ENCODE assay signal across 24 cellular contexts in genomic region chr14:84323963-84324362, GRCh38.
A peak's percentile ranks its signal among the peaks of the same experiment; 100 is the strongest.
DNase-seq lines count a peak whose midpoint lies in the region; ATAC-seq, FAIRE-seq and TF ChIP-seq lines count a peak whose summit lies in the region.
"Had no signal": no experiment of that assay in that cellular context is flagged by ENCODE, and none has a peak within 500 bp of the region (broad histone marks: within the 10 kb centered on the region; RNA-seq: fewer than 3 reads in every experiment).

No MANE protein-coding gene starts in this region.

- in situ Hi-C loops in GM13977 (cut with MboI; ENCODE audit: low pct_unique_long_range_greater_than_20kb, low sequenced_read_pairs, unreplicated experiment), result no loop called here

- no peak for FAIRE-seq in bronchial epithelial cell (lab: Jason Lieb, UNC)

- H3K27me3 ChIP-seq in bronchial epithelial cell (ENCODE audit: control insufficient read depth, insufficient read depth, low read length), result no peaks in the 10 kb centered on the region
- no peaks in the 10 kb centered on the region for H3K27me3 ChIP-seq in foreskin keratinocyte
- H3K27me3 ChIP-seq: MG63, testis had no signal

- H3K4me3 ChIP-seq in NB4 (ENCODE audit: low read depth, low read length), result no peak overlapping the region
- no peak overlapping the region for H3K4me3 ChIP-seq in bronchial epithelial cell (ENCODE audit: low read depth, low read length)
- H3K4me3 ChIP-seq: MG63, testis had no signal

- ATAC-seq in foreskin keratinocyte, result peak; percentile 69
- no peak for ATAC-seq in HG02763 (IDR thresholded peaks at IDR 0.05; ENCODE audit: unreplicated experiment)
- ATAC-seq: activated T-cell treated with anti-CD3 and anti-CD28 coated beads, Interleukin-2, amount 50 U/mL, for 72 hours; left colon; natural killer cell treated with Interleukin-12 subunit alpha and Interleukin-12 subunit beta and Interleukin-15 and Interleukin-18, amount 100 ng/mL, for 72 hours; stimulated activated naive B cell treated with anti-CD40 and anti-IgM and Interleukin-4, amounts not matched to agents 10 μg/mL and 1 μg/mL and 100 μg/mL, for 72 hours had no signal

- TF ChIP-seq POLR2A in NB4 (IDR thresholded peaks at IDR 0.05; ENCODE audit: extremely low read depth, insufficient read length), result no peak

- no peak overlapping the region for H3K27ac ChIP-seq in foreskin keratinocyte
- H3K27ac ChIP-seq: HL-60, parathyroid adenoma, testis had no signal

- TF ChIP-seq CTCF in NB4 (IDR thresholded peaks at IDR 0.05; ENCODE audit: low read depth, low read length) (no peak), bronchial epithelial cell (IDR thresholded peaks at IDR 0.05; ENCODE audit: insufficient read depth, low read length, severe bottlenecking) (no peak), foreskin keratinocyte (conservative IDR thresholded peaks at IDR 0.05) (no peak), GM13977 (IDR thresholded peaks at IDR 0.05; ENCODE audit: extremely low read depth, insufficient read depth, missing control alignments) (no peak)

- DNase-seq in AML-193 (lab: John Stamatoyannopoulos, UW), result peak; percentile 17 to 19
- peak; percentile 12 for DNase-seq in NB4 (ENCODE audit: low read depth)
- DNase-seq in bronchial epithelial cell (ENCODE audit: low read depth), result peak; percentile 72
- DNase-seq in foreskin keratinocyte, result peak; percentile 30 to 62
- no peak for DNase-seq in activated T-cell treated with anti-CD3 and anti-CD28 coated beads, Interleukin-2, amount 50 U/mL, for 48 hours
- no peak for DNase-seq in NCI-H345 treated with DMSO at 0.1 percent for 48 hours (lab: John Stamatoyannopoulos, UW; ENCODE audit: unreplicated experiment)
- DNase-seq in GM13977 (ENCODE audit: low spot score), result no peak
- DNase-seq: activated CD4-positive, CD25-positive, alpha-beta regulatory T cell treated with anti-CD3 and anti-CD28 coated beads, Interleukin-2, amount 50 U/mL, for 72 hours; activated CD8-positive, alpha-beta memory T cell treated with anti-CD3 and anti-CD28 coated beads for 24 hours; activated T-cell treated with anti-CD3 and anti-CD28 coated beads, Interleukin-2, amount 50 U/mL, for 72 hours; cortex of kidney; GDM1; HFFc6; left colon; MG63; midbrain; NCI-H2171 treated with DMSO at 0.1 percent for 48 hours; stimulated activated naive B cell treated with anti-CD40 and anti-IgM and Interleukin-4, amounts not matched to agents 10 μg/mL and 1 μg/mL and 100 μg/mL, for 72 hours; T1000; testis had no signal

- no peaks in the 10 kb centered on the region for H3K36me3 ChIP-seq in bronchial epithelial cell (ENCODE audit: control insufficient read depth, insufficient read depth, low read length)
- H3K36me3 ChIP-seq: MG63 had no signal

- peaks cover 10% of the 10 kb centered on the region for H3K4me1 ChIP-seq in foreskin keratinocyte
- H3K4me1 ChIP-seq: parathyroid adenoma, testis had no signal

Comparison
In these comparisons a context has a peak if more than half of its experiments do, and no peak if none do; other contexts are left out.
1. DNase-seq: peak in AML-193 (2 of 2), NB4 (single experiment), bronchial epithelial cell (single experiment) and foreskin keratinocyte (2 of 2); none in activated T-cell treated with anti-CD3 and anti-CD28 coated beads, Interleukin-2, amount 50 U/mL, for 48 hours (0 of 2), NCI-H345 treated with DMSO at 0.1 percent for 48 hours (single experiment) and GM13977 (single experiment).